In genomic region chr14:73460691-73461127, GRCh38 we compare ENCODE assay signal across 9 cellular contexts.
DNase-seq lines count a peak whose midpoint lies in the region; ATAC-seq and TF ChIP-seq lines count a peak whose summit lies in the region.
"Had no signal": no experiment of that assay in that cellular context is flagged by ENCODE, and none has a peak within 500 bp of the region (broad histone marks: within the 10 kb centered on the region; RNA-seq: fewer than 3 reads in every experiment).

No MANE protein-coding gene starts in this region.

- no peak overlapping the region for H3K27ac Mint-ChIP-seq in effector memory CD8-positive, alpha-beta T cell
- H3K27ac Mint-ChIP-seq: activated T-cell treated with anti-CD3 and anti-CD28 coated beads, Interleukin-2, amount 50 U/mL, for 24 hours had no signal

- no peaks in the 10 kb centered on the region for H3K9me3 ChIP-seq in parathyroid adenoma (ENCODE audit: control insufficient read depth, low read length)

- H3K27me3 ChIP-seq in parathyroid adenoma (ENCODE audit: control insufficient read depth, insufficient read depth, low read length) = no peaks in the 10 kb centered on the region

- peaks cover 24% of the 10 kb centered on the region for H3K79me2 ChIP-seq in parathyroid adenoma

- H3K9ac ChIP-seq in parathyroid adenoma = no peak overlapping the region

- no peak for TF ChIP-seq CTCF in parathyroid adenoma (IDR thresholded peaks at IDR 0.05)

- H3K36me3 Mint-ChIP-seq in effector memory CD8-positive, alpha-beta T cell (ENCODE audit: insufficient read depth) = peaks cover 9% of the 10 kb centered on the region

- H3K4me1 Mint-ChIP-seq in effector memory CD8-positive, alpha-beta T cell (ENCODE audit: low read depth in 2 of 2) = peaks cover 22 to 29% of the 10 kb centered on the region in 2 donors

- H3K27ac ChIP-seq in parathyroid adenoma = peak overlapping the region; percentile 78

- H3K4me3 ChIP-seq in parathyroid adenoma (ENCODE audit: low read depth, low read length) = no peak overlapping the region

- H3K4me3 Mint-ChIP-seq in effector memory CD8-positive, alpha-beta T cell = no peak overlapping the region
- H3K4me3 Mint-ChIP-seq: activated T-cell treated with anti-CD3 and anti-CD28 coated beads, Interleukin-2, amount 50 U/mL, for 24 hours had no signal

- H3K36me3 ChIP-seq in parathyroid adenoma (ENCODE audit: control insufficient read depth, insufficient read depth, low read length) = no peaks in the 10 kb centered on the region

- peak overlapping the region; percentile 7 for H2AFZ ChIP-seq in parathyroid adenoma

- DNase-seq in NCI-H1092 treated with DMSO at 0.1 percent for 48 hours (lab: John Stamatoyannopoulos, UW) (peak; percentile 22), NCI-H1092 (lab: John Stamatoyannopoulos, UW) (no peak), NCI-H226 (peak; percentile 76), dedifferentiated amniotic fluid mesenchymal stem cell (ENCODE audit: extremely low spot score) (peak; percentile 22)
- DNase-seq in effector memory CD8-positive, alpha-beta T cell = no peak
- DNase-seq: activated T-cell treated with anti-CD3 and anti-CD28 coated beads, Interleukin-2, amount 50 U/mL, for 24 hours had no signal

- H3K27me3 Mint-ChIP-seq in effector memory CD8-positive, alpha-beta T cell = no peaks in the 10 kb centered on the region
- H3K27me3 Mint-ChIP-seq: activated T-cell treated with anti-CD3 and anti-CD28 coated beads, Interleukin-2, amount 50 U/mL, for 24 hours had no signal

- H3K9me3 Mint-ChIP-seq in effector memory CD8-positive, alpha-beta T cell = no peaks in the 10 kb centered on the region
- H3K9me3 Mint-ChIP-seq: activated T-cell treated with anti-CD3 and anti-CD28 coated beads, Interleukin-2, amount 50 U/mL, for 24 hours had no signal

- no peak for ATAC-seq in effector memory CD8-positive, alpha-beta T cell (replicated peaks)
- ATAC-seq in GM18868 (IDR thresholded peaks at IDR 0.05; ENCODE audit: unreplicated experiment) (no peak), HG02798 (IDR thresholded peaks at IDR 0.05; ENCODE audit: poor library complexity, unreplicated experiment) (no peak)

- H3K4me1 ChIP-seq in parathyroid adenoma = peaks cover 10% of the 10 kb centered on the region

- no peak overlapping the region for H3K4me2 ChIP-seq in parathyroid adenoma (ENCODE audit: low read length)

Comparison
In these comparisons a context has a peak if more than half of its experiments do, and no peak if none do; other contexts are left out.
1. DNase-seq: peak in NCI-H1092 treated with DMSO at 0.1 percent for 48 hours (single experiment), NCI-H226 (single experiment) and dedifferentiated amniotic fluid mesenchymal stem cell (single experiment); none in NCI-H1092 (single experiment) and effector memory CD8-positive, alpha-beta T cell (0 of 3).